Comparison of ENCODE assay signal across 27 cellular contexts in genomic region chr4:87718221-87718620, GRCh38.
"Had no signal": no experiment of that assay in that cellular context is flagged by ENCODE, and none has a peak within 500 bp of the region (broad histone marks: within the 10 kb centered on the region; RNA-seq: fewer than 3 reads in every experiment).

No MANE protein-coding gene starts in this region.

- H3K36me3 ChIP-seq: brain microvascular endothelial cell, left lung, neutrophil, ovary, prostate gland, uterus had no signal

- DNase-seq: activated CD4-positive, alpha-beta T cell treated with anti-CD3 and anti-CD28 coated beads for 48 hours; activated CD4-positive, alpha-beta T cell treated with anti-CD3 and anti-CD28 coated beads, Interleukin-2, amount 50 U/mL, for 48 hours; activated CD8-positive, alpha-beta memory T cell treated with anti-CD3 and anti-CD28 coated beads for 24 hours; activated effector memory CD4-positive, alpha-beta T cell treated with anti-CD3 and anti-CD28 coated beads, Interleukin-2, amount 50 U/mL, for 16 hours; activated naive CD4-positive, alpha-beta T cell treated with anti-CD3 and anti-CD28 coated beads, Interleukin-2, amount 10 ng/mL, durations not matched to agents 7 days and 5 days; activated naive CD8-positive, alpha-beta T cell treated with anti-CD3 and anti-CD28 coated beads, Interleukin-2, amount 10 ng/mL, durations not matched to agents 7 days and 5 days; caudate nucleus; foreskin melanocyte; glutamatergic neuron; hypothalamus; kidney glomerular epithelial cell; left lung; nephron progenitor cell; ovary; stimulated activated CD4-positive, alpha-beta T cell treated with anti-CD3 and anti-CD28 coated beads, Interleukin-12 subunit alpha, Interleukin-12 subunit beta, amount 100 ng/mL, for 4 hours; stimulated activated CD4-positive, alpha-beta T cell treated with anti-CD3 and anti-CD28 coated beads, Interleukin-4, amount 100 ng/mL, for 1 hour; stimulated activated naive CD8-positive, alpha-beta T cell treated with anti-CD3 and anti-CD28 coated beads, Interleukin-15, Interleukin-2, amounts not matched to agents 100 U/mL and 50 U/mL, for 24 hours; testis; trophoblast cell; uterus had no signal

- ATAC-seq: activated CD4-positive, CD25-positive, alpha-beta regulatory T cell treated with anti-CD3 and anti-CD28 coated beads, Interleukin-2, amount 50 U/mL, for 24 hours; esophagus mucosa; left lung; stimulated activated naive CD8-positive, alpha-beta T cell treated with anti-CD3 and anti-CD28 coated beads, Interleukin-15, Interleukin-2, amounts not matched to agents 100 U/mL and 50 U/mL, for 24 hours had no signal

- H3K27ac ChIP-seq: left lung, neutrophil, ovary, prostate gland, skin epidermis, uterus, VCaP had no signal

- H3K4me1 ChIP-seq: prostate gland, testis, uterus had no signal

- H3K27me3 ChIP-seq: brain microvascular endothelial cell, left lung, neutrophil, ovary, testis, uterus had no signal

- H3K9me3 ChIP-seq: left lung, neutrophil, ovary, prostate gland, testis, uterus had no signal

- H3K4me3 ChIP-seq: left lung, ovary, prostate gland, skin epidermis, testis, uterus had no signal
